In the genomic region with DNA sequence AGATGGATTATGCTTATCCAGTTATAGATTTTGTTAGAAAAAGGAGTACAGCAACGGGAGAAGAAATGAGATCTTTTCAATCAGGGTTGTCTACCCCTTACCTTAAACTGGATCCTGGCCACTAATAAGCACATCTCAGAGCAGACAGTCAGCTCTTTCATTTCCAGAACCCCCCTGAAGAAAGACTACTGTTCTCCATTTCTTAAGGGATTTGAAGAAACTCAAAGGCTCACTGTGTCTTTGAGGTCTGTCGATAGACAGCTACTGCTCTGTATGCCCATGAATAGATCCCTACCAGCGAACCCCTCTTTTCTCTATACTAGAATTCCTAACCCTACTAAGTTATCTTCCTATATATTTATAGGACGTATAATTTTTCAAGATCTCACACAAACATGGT, we compare ENCODE assay signal across 9 cellular contexts. TPM values are rescaled to one million over a fixed set of nuclear protein-coding genes. Genes with fewer than 3 reads are reported as not detected.
A peak's percentile ranks its signal among the peaks of the same experiment; 100 is the strongest.
DNase-seq lines count a peak whose midpoint lies in the region; ATAC-seq, FAIRE-seq and TF ChIP-seq lines count a peak whose summit lies in the region.
"Had no signal": no experiment of that assay in that cellular context is flagged by ENCODE, and none has a peak within 500 bp of the region (broad histone marks: within the 10 kb centered on the region; RNA-seq: fewer than 3 reads in every experiment).

No MANE protein-coding gene starts in this region.

- H3K4me3 ChIP-seq in kidney (ENCODE audit: low read length in 2 of 2) = peak overlapping the region; percentile 91 to 95
- H3K4me3 ChIP-seq in testis = peak overlapping the region; percentile 82 to 93

- no peak for TF ChIP-seq POLR2A in testis (IDR thresholded peaks at IDR 0.05)

- DNase-seq in activated CD4-positive, alpha-beta T cell treated with anti-CD3 and anti-CD28 coated beads, Interleukin-2, amount 10 ng/mL, durations not matched to agents 24 days and 14 days = no peak
- DNase-seq in activated CD4-positive, alpha-beta T cell treated with anti-CD3 and anti-CD28 coated beads for 4 hours = no peak
- no peak for DNase-seq in activated naive CD8-positive, alpha-beta T cell treated with anti-CD3 and anti-CD28 coated beads for 36 hours
- no peak for DNase-seq in kidney
- DNase-seq in testis = no peak
- no peak for DNase-seq in activated CD4-positive, CD25-positive, alpha-beta regulatory T cell treated with anti-CD3 and anti-CD28 coated beads, Interleukin-2, amount 50 U/mL, for 72 hours

- H3K36me3 ChIP-seq in kidney (ENCODE audit: control insufficient read depth in 1 of 2, insufficient read depth in 2 of 2, low read length in 2 of 2) (no peaks in the 10 kb centered on the region), testis (ENCODE audit: low read depth, missing control alignments) (no peaks in the 10 kb centered on the region)

- H3K27me3 Mint-ChIP-seq in activated CD4-positive, alpha-beta T cell treated with anti-CD3 and anti-CD28 coated beads, Interleukin-2, amount 10 ng/mL, durations not matched to agents 24 days and 14 days = no peaks in the 10 kb centered on the region
- no peaks in the 10 kb centered on the region for H3K27me3 Mint-ChIP-seq in activated naive CD8-positive, alpha-beta T cell treated with anti-CD3 and anti-CD28 coated beads for 36 hours

- peak overlapping the region; percentile 98 for H3K4me3 Mint-ChIP-seq in activated CD4-positive, alpha-beta T cell treated with anti-CD3 and anti-CD28 coated beads, Interleukin-2, amount 10 ng/mL, durations not matched to agents 24 days and 14 days
- H3K4me3 Mint-ChIP-seq in activated naive CD8-positive, alpha-beta T cell treated with anti-CD3 and anti-CD28 coated beads for 36 hours = peak overlapping the region; percentile 96

- WGBS in testis, 2 donors = 3 to 4% methylated on average over 4 of the region's 4 CpGs

- H3K27ac ChIP-seq in kidney (ENCODE audit: low read depth in 2 of 2, low read length in 2 of 2) (peak overlapping the region; percentile 80 to 98), testis (peak overlapping the region; percentile 90 to 96)

- peaks cover 20% of the 10 kb centered on the region for H3K4me1 Mint-ChIP-seq in activated CD4-positive, alpha-beta T cell treated with anti-CD3 and anti-CD28 coated beads, Interleukin-2, amount 10 ng/mL, durations not matched to agents 24 days and 14 days
- peaks cover 19% of the 10 kb centered on the region for H3K4me1 Mint-ChIP-seq in activated naive CD8-positive, alpha-beta T cell treated with anti-CD3 and anti-CD28 coated beads for 36 hours

- H3K4me1 ChIP-seq in kidney (ENCODE audit: control insufficient read depth in 1 of 2, insufficient read depth in 1 of 2, low read depth in 1 of 2, low read length in 2 of 2) (peaks cover 5% of the 10 kb centered on the region in 2 donors), testis (peaks cover 9% of the 10 kb centered on the region)

- H3K9ac ChIP-seq in kidney (ENCODE audit: low read length in 2 of 2) = peak overlapping the region; percentile 80 to 94

- peaks cover 9% of the 10 kb centered on the region for H3K36me3 Mint-ChIP-seq in activated CD4-positive, alpha-beta T cell treated with anti-CD3 and anti-CD28 coated beads, Interleukin-2, amount 10 ng/mL, durations not matched to agents 24 days and 14 days (ENCODE audit: low read depth)
- H3K36me3 Mint-ChIP-seq in activated naive CD8-positive, alpha-beta T cell treated with anti-CD3 and anti-CD28 coated beads for 36 hours = peaks cover 11% of the 10 kb centered on the region

- FAIRE-seq in kidney (lab: Jason Lieb, UNC) = no peak
- FAIRE-seq: G401.6 had no signal

- peak overlapping the region; percentile 93 for H3K27ac Mint-ChIP-seq in activated CD4-positive, alpha-beta T cell treated with anti-CD3 and anti-CD28 coated beads, Interleukin-2, amount 10 ng/mL, durations not matched to agents 24 days and 14 days
- peak overlapping the region; percentile 89 for H3K27ac Mint-ChIP-seq in activated naive CD8-positive, alpha-beta T cell treated with anti-CD3 and anti-CD28 coated beads for 36 hours

- intact Hi-C loops in activated CD4-positive, alpha-beta T cell treated with anti-CD3 and anti-CD28 coated beads, Interleukin-2, amount 10 ng/mL, durations not matched to agents 24 days and 14 days (cut with micrococcal nuclease) = loop anchor here (2.0 to 10.0 kb wide), 5 partner anchors 113 to 1211 kb away; partner anchors contain the start of genes N4BP2, PDS5A and SMIM14
- intact Hi-C loops in kidney (cut with DNase I) = no loop called here
- intact Hi-C loops in testis (cut with DNase I; ENCODE audit: low total_unique reads) = loop anchor here (5.0 to 10.0 kb wide), 2 partner anchors 109 to 451 kb away; partner anchors contain the start of genes PDS5A and SMIM14

- H3K27me3 ChIP-seq in testis = no peaks in the 10 kb centered on the region

- peaks cover 6% of the 10 kb centered on the region for H3K9me3 Mint-ChIP-seq in activated CD4-positive, alpha-beta T cell treated with anti-CD3 and anti-CD28 coated beads, Interleukin-2, amount 10 ng/mL, durations not matched to agents 24 days and 14 days
- H3K9me3 Mint-ChIP-seq in activated naive CD8-positive, alpha-beta T cell treated with anti-CD3 and anti-CD28 coated beads for 36 hours = peaks cover 12% of the 10 kb centered on the region

- TF ChIP-seq CTCF in kidney (IDR thresholded peaks at IDR 0.05; ENCODE audit: borderline replicate concordance, extremely low read depth, insufficient read depth) (no peak), testis (IDR thresholded peaks at IDR 0.05) (no peak)

- no peaks in the 10 kb centered on the region for H3K9me3 ChIP-seq in kidney (ENCODE audit: control insufficient read depth in 1 of 2, low read length in 2 of 2)
- H3K9me3 ChIP-seq in testis = no peaks in the 10 kb centered on the region

- ATAC-seq in HG03095 (IDR thresholded peaks at IDR 0.05; ENCODE audit: unreplicated experiment) = no peak
- no peak for ATAC-seq in GM18909 (IDR thresholded peaks at IDR 0.05; ENCODE audit: poor library complexity, unreplicated experiment)

RNA-seq across cellular contexts. Expression of gene UGDH, which starts 1.0 kb away (rescaled TPM):
- total RNA-seq in activated CD4-positive, alpha-beta T cell treated with anti-CD3 and anti-CD28 coated beads, Interleukin-2, amount 10 ng/mL, durations not matched to agents 24 days and 14 days = 23.1 and 29.2 TPM in 2 replicates
- total RNA-seq in activated naive CD8-positive, alpha-beta T cell treated with anti-CD3 and anti-CD28 coated beads for 36 hours = 10 to 100 TPM; 29.7 to 34.8 TPM
- total RNA-seq in kidney (79.4 TPM), testis (10 to 100 TPM; 11.3 to 21.4 TPM)
- polyA plus RNA-seq in kidney (ENCODE audit: insufficient read depth, low read depth, low replicate concordance) (28.2 TPM), testis (ENCODE audit: insufficient read depth, low read depth, low replicate concordance) (8.1 TPM)
